In the genomic region with DNA sequence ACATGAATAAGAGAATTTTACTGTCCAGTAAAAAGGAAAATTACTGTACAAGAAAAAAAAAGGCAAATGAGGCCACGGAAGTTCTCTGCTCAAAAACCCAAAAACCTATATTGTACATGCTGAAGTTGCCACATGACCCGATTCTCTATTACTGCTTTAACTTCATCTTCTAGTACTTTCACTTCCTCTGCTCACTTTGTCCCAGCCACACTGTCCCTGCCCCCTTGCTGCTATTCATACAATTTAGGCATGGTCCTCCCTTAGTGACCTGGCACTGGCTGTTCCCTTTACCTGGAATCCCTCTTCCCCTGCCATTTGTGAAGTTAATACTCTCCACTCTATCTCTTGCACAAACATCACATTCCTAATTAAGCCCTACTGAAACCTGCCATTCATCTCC, we compare ENCODE assay signal across 27 cellular contexts.
"Had no signal": no experiment of that assay in that cellular context is flagged by ENCODE, and none has a peak within 500 bp of the region (broad histone marks: within the 10 kb centered on the region; RNA-seq: fewer than 3 reads in every experiment).

No MANE protein-coding gene starts in this region.

- DNase-seq: activated CD4-positive, alpha-beta memory T cell treated with anti-CD3 and anti-CD28 coated beads, Interleukin-2, amount 10 ng/mL, durations not matched to agents 7 days and 5 days; activated CD4-positive, alpha-beta T cell treated with anti-CD3 and anti-CD28 coated beads, Interleukin-2, amount 10 ng/mL, durations not matched to agents 7 days and 5 days; activated CD4-positive, CD25-positive, alpha-beta regulatory T cell; activated CD8-positive, alpha-beta memory T cell treated with anti-CD3 and anti-CD28 coated beads, Interleukin-2, amount 50 U/mL, for 4 hours; activated naive CD4-positive, alpha-beta T cell treated with anti-CD3 and anti-CD28 coated beads, Interleukin-2, amount 50 U/mL, for 16 hours; activated naive CD8-positive, alpha-beta T cell treated with anti-CD3 and anti-CD28 coated beads, Interleukin-2, amount 10 ng/mL, durations not matched to agents 7 days and 5 days; activated T-cell treated with anti-CD3 and anti-CD28 coated beads, Interleukin-2, amount 50 U/mL, for 72 hours; adrenal gland; anterior cingulate cortex; colonic mucosa; KG1; NCI-H1048; NCI-H1417; NCI-H1930; NCI-H2171; NCI-H2227 treated with DMSO at 0.1 percent for 48 hours; NCI-H510A; NCI-H526 treated with DMSO at 0.1 percent for 48 hours; NCI-H82; NK-92 treated with Interleukin-12 subunit alpha and Interleukin-12 subunit beta, amount 100 ng/mL, for 24 hours; OCI-M1; Right ventricle myocardium superior; RPMI8226; T-cell; T-helper 2 cell; T1000 had no signal

- ATAC-seq: activated T-cell treated with anti-CD3 and anti-CD28 coated beads, Interleukin-2, amount 50 U/mL, for 72 hours; Panc1; T-cell had no signal
